Comparison of ENCODE assay signal across 25 cellular contexts in genomic region chr3:34258271-34259015, GRCh38.
DNase-seq lines count a peak whose midpoint lies in the region; ATAC-seq, FAIRE-seq and TF ChIP-seq lines count a peak whose summit lies in the region.
"Had no signal": no experiment of that assay in that cellular context is flagged by ENCODE, and none has a peak within 500 bp of the region (broad histone marks: within the 10 kb centered on the region; RNA-seq: fewer than 3 reads in every experiment).

No MANE protein-coding gene starts in this region.

- no peak overlapping the region for H3K4ac ChIP-seq in H1 (replicated peaks; ENCODE audit: insufficient read length, low read depth, low read length)

- H3K9me3 Mint-ChIP-seq in activated CD8-positive, alpha-beta T cell treated with anti-CD3 and anti-CD28 coated beads for 36 hours, result no peaks in the 10 kb centered on the region
- H3K9me3 Mint-ChIP-seq: activated naive CD8-positive, alpha-beta T cell treated with anti-CD3 and anti-CD28 coated beads for 36 hours; activated T-helper 17 cell treated with anti-CD3 and anti-CD28 coated beads, Interleukin-2, amount 50 U/mL, for 72 hours; dendritic cell treated with granulocyte-macrophage colony-stimulating factor and Interleukin-4, amounts not matched to agents 40 ng/mL and 50 ng/mL, for 4 days had no signal

- H4K5ac ChIP-seq in H1 (ENCODE audit: insufficient read length, low read depth, low read length), result no peak overlapping the region

- peak overlapping the region; percentile 23 to 36; a peak in 2 of 4 replicates for H3K4me2 ChIP-seq in H1 (ENCODE audit: insufficient read depth in 1 of 2, low read depth in 2 of 2, low read length in 2 of 2)
- H3K4me2 ChIP-seq: A549; BLaER1 treated with 17β-estradiol and CSF1 and Interleukin-3, amounts not matched to agents 10 nM and 100 nM had no signal

- H4K8ac ChIP-seq in H1 (ENCODE audit: extremely low read depth, insufficient read depth, low read length), result no peak overlapping the region

- H3K4me1 ChIP-seq in right cardiac atrium (ENCODE audit: control insufficient read depth, insufficient read depth, low read length) (peaks cover 2% of the 10 kb centered on the region), H1 (replicated peaks in 1 of 4; ENCODE audit: control insufficient read depth in 3 of 4, insufficient read depth in 4 of 4, low read length in 3 of 4) (peaks cover 4 to 14% (median 9%) of the 10 kb centered on the region in 4 experiments; a peak in 6 of 7 replicates), aorta (ENCODE audit: control insufficient read depth in 1 of 2, insufficient read depth in 2 of 2, low read length in 2 of 2) (peaks cover 6 to 20% of the 10 kb centered on the region in 2 donors)

- H3K23ac ChIP-seq in H1 (ENCODE audit: insufficient read length), result no peak overlapping the region

- TF ChIP-seq RAD21 in H1 (IDR thresholded peaks at IDR 0.05 in 1 of 2, conservative IDR thresholded peaks at IDR 0.05 in 1 of 2; ENCODE audit: low read depth in 2 of 2, low read length in 2 of 2), result no peak

- H3K27me3 ChIP-seq in right cardiac atrium (ENCODE audit: control insufficient read depth, insufficient read depth), result no peaks in the 10 kb centered on the region
- peaks cover 0 to 4% (median 0%) of the 10 kb centered on the region in 4 experiments; a peak in 2 of 7 replicates for H3K27me3 ChIP-seq in H1 (replicated peaks in 1 of 4; ENCODE audit: control insufficient read depth in 3 of 4, extremely low read depth in 1 of 4, insufficient read depth in 3 of 4, low read length in 3 of 4)
- H3K27me3 ChIP-seq in aorta (ENCODE audit: control insufficient read depth in 1 of 2, insufficient read depth in 2 of 2, low read length in 1 of 2), result no peaks in the 10 kb centered on the region
- H3K27me3 ChIP-seq: BLaER1 treated with 17β-estradiol and CSF1 and Interleukin-3, amounts not matched to agents 10 nM and 100 nM; heart left ventricle; uterus had no signal

- H4K20me1 ChIP-seq in H1 (replicated peaks in 1 of 2; ENCODE audit: control insufficient read depth in 1 of 2, insufficient read depth in 2 of 2, low read length in 2 of 2), result no peaks in the 10 kb centered on the region
- H4K20me1 ChIP-seq: BLaER1 treated with 17β-estradiol and CSF1 and Interleukin-3, amounts not matched to agents 10 nM and 100 nM had no signal

- POLR2A ChIA-PET in H1 (lab: Charles Lee; ENCODE audit: partially characterized antibody), result interaction anchor here (0.6 kb wide), 1 partner anchor 421 kb away, joined by 5 read pairs; no protein-coding TSS in a partner anchor
- POLR2A ChIA-PET in activated CD8-positive, alpha-beta T cell treated with anti-CD3 and anti-CD28 coated beads for 36 hours (lab: Charles Lee), result no interaction called here

- TF ChIP-seq EP300 in H1 (IDR thresholded peaks at IDR 0.05; ENCODE audit: borderline replicate concordance in 1 of 2, low read depth in 2 of 2, low read length in 2 of 2), result no peak

- CTCF ChIA-PET in H1 (lab: Charles Lee; ENCODE audit: partially characterized antibody), result interaction anchor here (0.5 to 6.9 kb wide), 10 partner anchors 12 to 426 kb away, joined by 3 to 62 read pairs (median 10); no protein-coding TSS in a partner anchor
- CTCF ChIA-PET in activated CD8-positive, alpha-beta T cell treated with anti-CD3 and anti-CD28 coated beads for 36 hours (lab: Charles Lee), result interaction anchor here (1.6 to 2.2 kb wide), 2 partner anchors 11 to 426 kb away, joined by 5 read pairs; no protein-coding TSS in a partner anchor

- ATAC-seq in Right ventricle myocardium inferior, result peak; percentile 45
- no peak for ATAC-seq in right cardiac atrium
- ATAC-seq in aorta (ENCODE audit: low FRiP score), result peak; percentile 51
- ATAC-seq in HG02885 (IDR thresholded peaks at IDR 0.05; ENCODE audit: poor library complexity, unreplicated experiment), result no peak
- ATAC-seq in activated CD8-positive, alpha-beta T cell treated with anti-CD3 and anti-CD28 coated beads for 36 hours, result no peak
- ATAC-seq: A549; activated CD4-positive, CD25-positive, alpha-beta regulatory T cell treated with anti-CD3 and anti-CD28 coated beads, Interleukin-2, amount 50 U/mL, for 24 hours; activated T-helper 17 cell treated with anti-CD3 and anti-CD28 coated beads, Interleukin-2, amount 50 U/mL, for 72 hours; HepG2; sciatic nerve had no signal

- no peak for TF ChIP-seq POLR2A in H1 (IDR thresholded peaks at IDR 0.05; ENCODE audit: control extremely low read depth in 1 of 2, low read depth in 2 of 2, low read length in 2 of 2)

- no peaks in the 10 kb centered on the region for H3K79me2 ChIP-seq in H1 (ENCODE audit: control insufficient read depth in 1 of 2, insufficient read depth in 2 of 2, low read length in 2 of 2)

- no peak overlapping the region for H3K4me3 ChIP-seq in right cardiac atrium (ENCODE audit: low read length)
- no peak overlapping the region for H3K4me3 ChIP-seq in H1 (ENCODE audit: extremely low read depth in 1 of 4, insufficient read depth in 2 of 4, low read depth in 3 of 4, low read length in 4 of 4)
- H3K4me3 ChIP-seq in aorta (ENCODE audit: low read length in 2 of 2), result no peak overlapping the region
- H3K4me3 ChIP-seq: A549; BLaER1 treated with 17β-estradiol and CSF1 and Interleukin-3, amounts not matched to agents 10 nM and 100 nM; heart left ventricle; lung; uterus had no signal

- no peak overlapping the region for H2BK120ac ChIP-seq in H1 (replicated peaks; ENCODE audit: low read depth, low read length)

- no peak overlapping the region for H4K91ac ChIP-seq in H1 (replicated peaks; ENCODE audit: insufficient read length, low read length)

- H2BK5ac ChIP-seq in H1 (ENCODE audit: low read depth, low read length), result no peak overlapping the region

- FAIRE-seq in H1 (lab: Jason Lieb, UNC), result no peak
- FAIRE-seq: A549, bronchial epithelial cell, GM18507, HepG2 had no signal

- peaks cover 16% of the 10 kb centered on the region for H3K4me1 Mint-ChIP-seq in activated CD8-positive, alpha-beta T cell treated with anti-CD3 and anti-CD28 coated beads for 36 hours (ENCODE audit: low read depth)
- H3K4me1 Mint-ChIP-seq: activated T-helper 17 cell treated with anti-CD3 and anti-CD28 coated beads, Interleukin-2, amount 50 U/mL, for 72 hours had no signal

- H3K27ac ChIP-seq in right cardiac atrium (ENCODE audit: low read length), result no peak overlapping the region
- H3K27ac ChIP-seq in H1 (ENCODE audit: low read depth, low read length), result no peak overlapping the region
- peak overlapping the region in 1 of 2 donors; percentile 15 for H3K27ac ChIP-seq in aorta (ENCODE audit: low read depth in 1 of 2, low read length in 2 of 2)
- H3K27ac ChIP-seq: A549; BLaER1 treated with 17β-estradiol and CSF1 and Interleukin-3, amounts not matched to agents 10 nM and 100 nM; heart left ventricle; uterus had no signal

- no peaks in the 10 kb centered on the region for H3K36me3 ChIP-seq in H1 (ENCODE audit: control insufficient read depth in 2 of 4, insufficient read depth in 4 of 4, low read length in 3 of 4)
- H3K36me3 ChIP-seq in aorta (ENCODE audit: control insufficient read depth in 1 of 2, insufficient read depth in 2 of 2, low read length in 1 of 2), result no peaks in the 10 kb centered on the region
- H3K36me3 ChIP-seq: BLaER1 treated with 17β-estradiol and CSF1 and Interleukin-3, amounts not matched to agents 10 nM and 100 nM; heart left ventricle; uterus had no signal

- H3K9me3 ChIP-seq in right cardiac atrium (ENCODE audit: control insufficient read depth, low read length), result no peaks in the 10 kb centered on the region
- no peaks in the 10 kb centered on the region for H3K9me3 ChIP-seq in H1 (ENCODE audit: insufficient read depth in 2 of 2, low read depth in 1 of 2, low read length in 1 of 2)
- H3K9me3 ChIP-seq in aorta (ENCODE audit: control insufficient read depth, low read length), result no peaks in the 10 kb centered on the region
- H3K9me3 ChIP-seq: A549; BLaER1 treated with 17β-estradiol and CSF1 and Interleukin-3, amounts not matched to agents 10 nM and 100 nM; heart left ventricle; uterus had no signal

- no peaks in the 10 kb centered on the region for H3K79me1 ChIP-seq in H1 (ENCODE audit: low read depth, low read length)

- no peak overlapping the region for H2AK5ac ChIP-seq in H1 (ENCODE audit: low read depth, low read length)

- H3K36me3 Mint-ChIP-seq in activated CD8-positive, alpha-beta T cell treated with anti-CD3 and anti-CD28 coated beads for 36 hours (ENCODE audit: low read depth), result no peaks in the 10 kb centered on the region
- H3K36me3 Mint-ChIP-seq: activated naive CD8-positive, alpha-beta T cell treated with anti-CD3 and anti-CD28 coated beads for 36 hours had no signal

- H3K27ac Mint-ChIP-seq in activated CD8-positive, alpha-beta T cell treated with anti-CD3 and anti-CD28 coated beads for 36 hours, result no peak overlapping the region
- H3K27ac Mint-ChIP-seq: activated naive CD8-positive, alpha-beta T cell treated with anti-CD3 and anti-CD28 coated beads for 36 hours; activated T-helper 17 cell treated with anti-CD3 and anti-CD28 coated beads, Interleukin-2, amount 50 U/mL, for 72 hours; dendritic cell treated with granulocyte-macrophage colony-stimulating factor and Interleukin-4, amounts not matched to agents 40 ng/mL and 50 ng/mL, for 4 days had no signal

- DNase-seq in Right ventricle myocardium inferior (ENCODE audit: missing footprints), result no peak
- no peak for DNase-seq in right cardiac atrium
- DNase-seq in NCI-H446 (lab: John Stamatoyannopoulos, UW), result peak; percentile 3 to 12
- DNase-seq in H1 (ENCODE audit: low read depth in 1 of 2, low spot score in 2 of 2), result no peak
- DNase-seq in aorta, result no peak
- no peak for DNase-seq in activated CD8-positive, alpha-beta T cell treated with anti-CD3 and anti-CD28 coated beads for 36 hours
- no peak for DNase-seq in nucleus accumbens (lab: John Stamatoyannopoulos, UW)
- DNase-seq: activated naive CD8-positive, alpha-beta T cell treated with anti-CD3 and anti-CD28 coated beads for 36 hours; islet precursor cell; NCI-H2227 treated with DMSO at 0.1 percent for 48 hours; RPMI8226; T-helper 9 cell; uterus had no signal

- H3K27me3 Mint-ChIP-seq in activated CD8-positive, alpha-beta T cell treated with anti-CD3 and anti-CD28 coated beads for 36 hours, result no peaks in the 10 kb centered on the region
- H3K27me3 Mint-ChIP-seq: dendritic cell treated with granulocyte-macrophage colony-stimulating factor and Interleukin-4, amounts not matched to agents 40 ng/mL and 50 ng/mL, for 4 days had no signal

- intact Hi-C loops in Right ventricle myocardium inferior (cut with DNase I) (no loop called here), right cardiac atrium (cut with DNase I) (loop anchor here in 1 of 4 donors (10.0 kb wide), 1 partner anchor 426 kb away; no protein-coding TSS in a partner anchor), aorta (cut with DNase I) (loop anchor here in 1 of 2 donors (5.0 kb wide), 2 partner anchors 46 to 424 kb away; no protein-coding TSS in a partner anchor)
- intact Hi-C loops in activated CD8-positive, alpha-beta T cell treated with anti-CD3 and anti-CD28 coated beads for 36 hours (cut with micrococcal nuclease), result no loop called here

- H3K9ac ChIP-seq in H1 (replicated peaks in 1 of 4; ENCODE audit: extremely low read depth in 1 of 4, low read depth in 3 of 4, low read length in 3 of 4), result no peak overlapping the region
- H3K9ac ChIP-seq: BLaER1 treated with 17β-estradiol and CSF1 and Interleukin-3, amounts not matched to agents 10 nM and 100 nM had no signal

- no peak for TF ChIP-seq CTCF in H1 (IDR thresholded peaks at IDR 0.05; ENCODE audit: control extremely low read depth in 1 of 3, insufficient read depth in 1 of 3, low read depth in 1 of 3, low read length in 3 of 3)
- TF ChIP-seq CTCF in activated CD8-positive, alpha-beta T cell treated with anti-CD3 and anti-CD28 coated beads for 36 hours (IDR thresholded peaks at IDR 0.05), result no peak

- no peak overlapping the region for H3K14ac ChIP-seq in H1 (ENCODE audit: insufficient read length)

- H3K56ac ChIP-seq in H1 (replicated peaks; ENCODE audit: insufficient read length, low read depth, low read length), result no peak overlapping the region

- no peak overlapping the region for H3K18ac ChIP-seq in H1 (ENCODE audit: extremely low read depth, low read length)

- no peak overlapping the region for H2BK12ac ChIP-seq in H1 (ENCODE audit: low read depth, low read length)

- H2AFZ ChIP-seq in H1 (ENCODE audit: low read length), result no peak overlapping the region

- H2BK15ac ChIP-seq in H1 (ENCODE audit: low read length), result peak overlapping the region; percentile 31; the same call in 1 of the 2 replicates

- no peak overlapping the region for H2BK20ac ChIP-seq in H1 (ENCODE audit: low read length)

- H3K4me3 Mint-ChIP-seq in activated CD8-positive, alpha-beta T cell treated with anti-CD3 and anti-CD28 coated beads for 36 hours, result no peak overlapping the region
- H3K4me3 Mint-ChIP-seq: activated naive CD8-positive, alpha-beta T cell treated with anti-CD3 and anti-CD28 coated beads for 36 hours; activated T-helper 17 cell treated with anti-CD3 and anti-CD28 coated beads, Interleukin-2, amount 50 U/mL, for 72 hours; dendritic cell treated with granulocyte-macrophage colony-stimulating factor and Interleukin-4, amounts not matched to agents 40 ng/mL and 50 ng/mL, for 4 days had no signal

- WGBS in right cardiac atrium, result 82% methylated on average over 2 of the region's 2 CpGs
- 53% methylated on average over 2 of the region's 2 CpGs; no CpG with 5 or more reads in 1 of the 2 experiments for WGBS in H1 (ENCODE audit: extremely low coverage in 1 of 2, insufficient coverage in 1 of 2, insufficient read length in 1 of 2, insufficient replicate concordance in 2 of 2, low coverage in 1 of 2, low lambda C conversion rate in 2 of 2, missing lambda C conversion rate in 1 of 2), 2 experiments
- 31 to 43% methylated on average over 2 of the region's 2 CpGs for WGBS in aorta, 2 donors

- H3K23me2 ChIP-seq in H1 (ENCODE audit: low read depth, low read length), result 0 out of 2 replicates have a peak, but pooled peaks cover 3% of the 10 kb centered on the region

Comparison
In these comparisons a context has a peak if more than half of its experiments do, and no peak if none do; other contexts are left out.
1. ATAC-seq: peak in Right ventricle myocardium inferior (single experiment) and aorta (single experiment); none in right cardiac atrium (0 of 2), HG02885 (single experiment) and activated CD8-positive, alpha-beta T cell treated with anti-CD3 and anti-CD28 coated beads for 36 hours (single experiment).
2. DNase-seq: peak in NCI-H446 (2 of 2); none in Right ventricle myocardium inferior (single experiment), right cardiac atrium (0 of 3), H1 (0 of 2), aorta (0 of 2), activated CD8-positive, alpha-beta T cell treated with anti-CD3 and anti-CD28 coated beads for 36 hours (single experiment) and nucleus accumbens (0 of 56).